Comparison of ENCODE assay signal across 8 cellular contexts in genomic region chr10:118458957-118459641, GRCh38.
DNase-seq lines count a peak whose midpoint lies in the region; ATAC-seq, FAIRE-seq and TF ChIP-seq lines count a peak whose summit lies in the region.

No MANE protein-coding gene starts in this region.

- H3K27me3 Mint-ChIP-seq in CD4-positive, CD25-positive, alpha-beta regulatory T cell = peaks cover 17% of the 10 kb centered on the region
- H3K27me3 Mint-ChIP-seq in nephron progenitor cell (ENCODE audit: low read depth, poor library complexity) = peaks cover 11% of the 10 kb centered on the region

- peak overlapping the region; percentile 38 for H3K9ac ChIP-seq in OCI-LY3 (ENCODE audit: low read length)

- no peaks in the 10 kb centered on the region for H3K79me2 ChIP-seq in OCI-LY3 (ENCODE audit: low read length)

- H3K4me3 ChIP-seq in CD4-positive, CD25-positive, alpha-beta regulatory T cell (ENCODE audit: low read depth, low read length) = peak overlapping the region; percentile 51
- peak overlapping the region; percentile 73 for H3K4me3 ChIP-seq in OCI-LY3 (ENCODE audit: low read length)
- no peak overlapping the region for H3K4me3 ChIP-seq in H7 (ENCODE audit: insufficient read depth, low read depth, low read length)

- H3K4me2 ChIP-seq in OCI-LY3 (ENCODE audit: low read length) = peak overlapping the region; percentile 95

- H2AFZ ChIP-seq in OCI-LY3 (ENCODE audit: low read depth, low read length) = peak overlapping the region; percentile 90

- FAIRE-seq in GM12891 (lab: Jason Lieb, UNC) = no peak

- H3K4me3 Mint-ChIP-seq in CD4-positive, CD25-positive, alpha-beta regulatory T cell = peak overlapping the region in 2 of 4 donors; percentile 64 to 69
- no peak overlapping the region for H3K4me3 Mint-ChIP-seq in nephron progenitor cell

- no peaks in the 10 kb centered on the region for H4K20me1 ChIP-seq in OCI-LY3 (ENCODE audit: insufficient read depth, low read length)

- no peak for TF ChIP-seq POLR2A in GM12891 (IDR thresholded peaks at IDR 0.05; ENCODE audit: low read depth, low read length)

- no peaks in the 10 kb centered on the region for H3K4me1 ChIP-seq in CD4-positive, CD25-positive, alpha-beta regulatory T cell (ENCODE audit: control insufficient read depth, insufficient read depth, low read length, poor library complexity, severe bottlenecking)
- no peaks in the 10 kb centered on the region for H3K4me1 ChIP-seq in OCI-LY3 (ENCODE audit: low read length)

- DNase-seq in CD4-positive, CD25-positive, alpha-beta regulatory T cell = no peak
- DNase-seq in GM12891 (ENCODE audit: insufficient read length, low spot score) (no peak), left colon (no peak), NCI-H1092 (lab: John Stamatoyannopoulos, UW) (no peak), nephron progenitor cell (no peak), NCI-H82 treated with DMSO at 0.1 percent for 48 hours (lab: John Stamatoyannopoulos, UW; ENCODE audit: unreplicated experiment) (no peak), H7 (no peak)

- ATAC-seq in CD4-positive, CD25-positive, alpha-beta regulatory T cell (ENCODE audit: low read depth in 2 of 2) = no peak
- peak; percentile 53 for ATAC-seq in left colon

- H3K27me3 ChIP-seq in CD4-positive, CD25-positive, alpha-beta regulatory T cell (ENCODE audit: control insufficient read depth, insufficient read depth, low read length) = no peaks in the 10 kb centered on the region
- H3K27me3 ChIP-seq in OCI-LY3 (ENCODE audit: low read depth, low read length) = 0 out of 2 replicates have a peak, but pooled peaks cover 6% of the 10 kb centered on the region
- no peaks in the 10 kb centered on the region for H3K27me3 ChIP-seq in H7 (ENCODE audit: control insufficient read depth, insufficient read depth, low read length)

- no peaks in the 10 kb centered on the region for H3K36me3 Mint-ChIP-seq in CD4-positive, CD25-positive, alpha-beta regulatory T cell
- H3K36me3 Mint-ChIP-seq in nephron progenitor cell (ENCODE audit: low read depth) = no peaks in the 10 kb centered on the region

- H3K9me3 Mint-ChIP-seq in CD4-positive, CD25-positive, alpha-beta regulatory T cell = no peaks in the 10 kb centered on the region
- no peaks in the 10 kb centered on the region for H3K9me3 Mint-ChIP-seq in nephron progenitor cell

- no peaks in the 10 kb centered on the region for H3K36me3 ChIP-seq in CD4-positive, CD25-positive, alpha-beta regulatory T cell (ENCODE audit: control insufficient read depth, insufficient read depth, low read length)
- H3K36me3 ChIP-seq in OCI-LY3 (replicated peaks; ENCODE audit: low read depth, low read length) = no peaks in the 10 kb centered on the region
- H3K36me3 ChIP-seq in H7 (replicated peaks; ENCODE audit: control insufficient read depth, insufficient read depth, low read length) = no peaks in the 10 kb centered on the region

- intact Hi-C loops in left colon (cut with DNase I, micrococcal nuclease) = no loop called here

- no peaks in the 10 kb centered on the region for H3K9me3 ChIP-seq in CD4-positive, CD25-positive, alpha-beta regulatory T cell (ENCODE audit: control insufficient read depth in 2 of 2, low read length in 2 of 2)
- no peaks in the 10 kb centered on the region for H3K9me3 ChIP-seq in OCI-LY3 (ENCODE audit: insufficient read depth, low read length)

- no peak overlapping the region for H3K27ac Mint-ChIP-seq in CD4-positive, CD25-positive, alpha-beta regulatory T cell
- no peak overlapping the region for H3K27ac Mint-ChIP-seq in nephron progenitor cell

- H3K27ac ChIP-seq in CD4-positive, CD25-positive, alpha-beta regulatory T cell (ENCODE audit: insufficient read depth, low read length, poor library complexity, severe bottlenecking) = no peak overlapping the region
- H3K27ac ChIP-seq in OCI-LY3 (ENCODE audit: low read length) = no peak overlapping the region

- no peak for TF ChIP-seq CTCF in OCI-LY3 (IDR thresholded peaks at IDR 0.05; ENCODE audit: low read depth, low read length)
- TF ChIP-seq CTCF in nephron progenitor cell (IDR thresholded peaks at IDR 0.05) = no peak

- peaks cover 0 to 9% (median 3%) of the 10 kb centered on the region in 4 donors for H3K4me1 Mint-ChIP-seq in CD4-positive, CD25-positive, alpha-beta regulatory T cell
- peaks cover 44% of the 10 kb centered on the region for H3K4me1 Mint-ChIP-seq in nephron progenitor cell

TF ChIP-seq in GM12891, 5 proteins besides CTCF, POLR2A, EP300 and RAD21:
- TF ChIP-seq PAX5 (IDR thresholded peaks at IDR 0.05; ENCODE audit: insufficient read depth, low read length, severe bottlenecking) (no peak), POLR2AphosphoS5 (IDR thresholded peaks at IDR 0.05; ENCODE audit: low read depth, low read length) (no peak), SPI1 (IDR thresholded peaks at IDR 0.05; ENCODE audit: low read depth, low read length) (0 out of 2 replicates have a peak, but pooled peaks have one; percentile 11), TAF1 (IDR thresholded peaks at IDR 0.05; ENCODE audit: low read depth, low read length) (no peak)
